ENCODE assay signal across 1 cellular context in the genomic region with DNA sequence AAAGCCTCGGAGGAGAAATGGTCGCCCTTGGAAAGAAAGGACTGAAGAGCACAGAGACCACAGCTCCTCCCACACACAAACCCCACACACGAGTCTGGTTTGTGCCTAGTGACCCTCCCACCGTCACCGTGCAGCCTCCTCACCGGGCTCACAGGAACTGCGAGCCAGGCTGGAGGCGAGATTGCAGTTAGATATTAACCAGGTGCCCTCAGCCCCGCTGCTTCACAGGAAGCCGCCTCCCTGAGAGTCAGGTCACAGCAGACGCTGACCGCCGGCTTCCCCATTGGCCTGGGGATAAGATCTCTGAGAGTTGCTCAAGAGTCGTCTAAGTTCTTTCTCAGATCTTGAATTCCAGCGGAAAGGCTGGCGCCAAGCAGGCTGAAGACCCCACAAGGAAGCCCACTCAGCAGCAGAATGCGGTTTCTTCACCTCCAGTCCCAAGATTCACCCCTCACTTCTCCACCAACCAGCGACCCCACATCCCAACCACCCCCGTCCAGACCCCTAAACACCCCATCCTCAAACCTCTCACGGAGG.
TF ChIP-seq lines count a peak whose summit lies in the region.

No MANE protein-coding gene starts in this region.

TF ChIP-seq in HepG2, 621 proteins besides CTCF, POLR2A, EP300 and RAD21 (continued from another document and continues in another):
- TF ChIP-seq FUBP1 (CRISPR knock-in tag; IDR thresholded peaks at IDR 0.05; ENCODE audit: borderline replicate concordance) (no peak), E2F1 (CRISPR knock-in tag; IDR thresholded peaks at IDR 0.05) (0 out of 2 replicates have a peak, but pooled peaks have one; percentile 45), ZNF441 (CRISPR knock-in tag; IDR thresholded peaks at IDR 0.05; ENCODE audit: borderline replicate concordance) (no peak), ZNF556 (CRISPR knock-in tag; IDR thresholded peaks at IDR 0.05; ENCODE audit: borderline replicate concordance) (no peak), ZIK1 (CRISPR knock-in tag; IDR thresholded peaks at IDR 0.05; ENCODE audit: borderline replicate concordance, low read depth) (no peak), CC2D1A (CRISPR knock-in tag; IDR thresholded peaks at IDR 0.05) (no peak), GRHL1 (CRISPR knock-in tag; conservative IDR thresholded peaks at IDR 0.05) (no peak), RELA (CRISPR knock-in tag; IDR thresholded peaks at IDR 0.05) (0 out of 2 replicates have a peak, but pooled peaks have one; percentile 47), KLF11 (CRISPR knock-in tag; IDR thresholded peaks at IDR 0.05) (no peak), IRF1 (CRISPR knock-in tag; IDR thresholded peaks at IDR 0.05; ENCODE audit: low read depth) (no peak), TAF1 (CRISPR knock-in tag; IDR thresholded peaks at IDR 0.05) (peak; percentile 65; the same call in 1 of the 2 replicates), GATAD2A (CRISPR knock-in tag; IDR thresholded peaks at IDR 0.05) (peak; percentile 90), ZBTB37 (CRISPR knock-in tag; IDR thresholded peaks at IDR 0.05) (no peak), SMAD3 (CRISPR knock-in tag; IDR thresholded peaks at IDR 0.05) (no peak), ZNF841 (CRISPR knock-in tag; IDR thresholded peaks at IDR 0.05; ENCODE audit: borderline replicate concordance) (no peak), ZBTB40 (IDR thresholded peaks at IDR 0.05) (no peak), ZBTB40 (CRISPR knock-in tag; IDR thresholded peaks at IDR 0.05) (no peak), GPBP1L1 (CRISPR knock-in tag; IDR thresholded peaks at IDR 0.05) (no peak), FOXP1 (IDR thresholded peaks at IDR 0.05) (no peak), FOXP1 (CRISPR knock-in tag; IDR thresholded peaks at IDR 0.05) (0 out of 2 replicates have a peak, but pooled peaks have one; percentile 29), TFAP4 (IDR thresholded peaks at IDR 0.05; ENCODE audit: borderline replicate concordance, low read depth) (peak; percentile 49; the same call in 1 of the 2 replicates), JUN (CRISPR knock-in tag; IDR thresholded peaks at IDR 0.05) (no peak)
- TF ChIP-seq, protein P1, sequence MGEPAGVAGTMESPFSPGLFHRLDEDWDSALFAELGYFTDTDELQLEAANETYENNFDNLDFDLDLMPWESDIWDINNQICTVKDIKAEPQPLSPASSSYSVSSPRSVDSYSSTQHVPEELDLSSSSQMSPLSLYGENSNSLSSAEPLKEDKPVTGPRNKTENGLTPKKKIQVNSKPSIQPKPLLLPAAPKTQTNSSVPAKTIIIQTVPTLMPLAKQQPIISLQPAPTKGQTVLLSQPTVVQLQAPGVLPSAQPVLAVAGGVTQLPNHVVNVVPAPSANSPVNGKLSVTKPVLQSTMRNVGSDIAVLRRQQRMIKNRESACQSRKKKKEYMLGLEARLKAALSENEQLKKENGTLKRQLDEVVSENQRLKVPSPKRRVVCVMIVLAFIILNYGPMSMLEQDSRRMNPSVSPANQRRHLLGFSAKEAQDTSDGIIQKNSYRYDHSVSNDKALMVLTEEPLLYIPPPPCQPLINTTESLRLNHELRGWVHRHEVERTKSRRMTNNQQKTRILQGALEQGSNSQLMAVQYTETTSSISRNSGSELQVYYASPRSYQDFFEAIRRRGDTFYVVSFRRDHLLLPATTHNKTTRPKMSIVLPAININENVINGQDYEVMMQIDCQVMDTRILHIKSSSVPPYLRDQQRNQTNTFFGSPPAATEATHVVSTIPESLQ (CRISPR knock-in tag; conservative IDR thresholded peaks at IDR 0.05) = no peak
